Comparison of ENCODE assay signal across 8 cellular contexts in the genomic region with DNA sequence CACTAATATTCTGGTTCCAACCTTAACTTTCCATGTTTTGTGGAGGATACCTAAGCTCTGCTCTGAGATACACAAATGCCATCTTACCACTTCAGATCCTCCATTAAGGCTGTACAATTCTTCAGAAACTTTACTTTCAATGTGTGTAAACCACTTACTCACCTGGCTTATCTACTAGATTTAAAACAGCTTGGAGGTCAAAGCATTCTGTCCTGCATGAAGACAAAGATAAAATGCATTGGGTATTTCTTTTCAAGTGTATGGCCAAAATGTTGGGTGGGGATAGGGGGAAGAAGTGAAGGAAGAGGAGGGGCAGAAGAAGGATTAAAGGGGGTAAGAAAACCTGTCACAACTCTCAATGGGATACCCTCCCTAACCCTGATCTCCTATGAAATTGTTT. TPM values are rescaled to one million over a fixed set of nuclear protein-coding genes. Genes with fewer than 3 reads are reported as not detected.
DNase-seq lines count a peak whose midpoint lies in the region; ATAC-seq and TF ChIP-seq lines count a peak whose summit lies in the region.

No MANE protein-coding gene starts in this region.

- no peak for TF ChIP-seq CTCF in GM06990 (IDR thresholded peaks at IDR 0.05; ENCODE audit: insufficient read depth, low read length, poor library complexity, severe bottlenecking)
- TF ChIP-seq CTCF in SK-N-SH (IDR thresholded peaks at IDR 0.05), result no peak
- TF ChIP-seq CTCF in fibroblast of lung (conservative IDR thresholded peaks at IDR 0.05 in 1 of 2, IDR thresholded peaks at IDR 0.05 in 1 of 2; ENCODE audit: low read depth in 1 of 2, low read length in 2 of 2), result no peak
- TF ChIP-seq CTCF in psoas muscle (IDR thresholded peaks at IDR 0.05), result no peak
- TF ChIP-seq CTCF in GM10248 (IDR thresholded peaks at IDR 0.05; ENCODE audit: control extremely low read depth, extremely low read depth, low read depth, missing control alignments), result no peak

- H4K20me1 ChIP-seq in SK-N-SH (ENCODE audit: insufficient read depth), result no peaks in the 10 kb centered on the region
- H4K20me1 ChIP-seq in fibroblast of lung (ENCODE audit: control insufficient read depth, extremely low read depth, insufficient read depth, low read length), result no peaks in the 10 kb centered on the region

- H3K79me2 ChIP-seq in SK-N-SH (ENCODE audit: insufficient read depth) (peaks cover 13% of the 10 kb centered on the region), fibroblast of lung (ENCODE audit: control insufficient read depth, insufficient read depth, low read length) (peaks cover 2% of the 10 kb centered on the region)

- DNase-seq in GM06990 (ENCODE audit: extremely low read depth, insufficient read length) (no peak), SK-N-SH (peak; percentile 7), fibroblast of lung (ENCODE audit: low read depth in 2 of 2) (no peak), psoas muscle (no peak), GM10248 (ENCODE audit: extremely low spot score) (no peak), COR-L47 (lab: John Stamatoyannopoulos, UW) (no peak), HPDE6-E6E7 (ENCODE audit: extremely low spot score) (no peak)

- H3K9me3 ChIP-seq in SK-N-SH, result no peaks in the 10 kb centered on the region
- no peaks in the 10 kb centered on the region for H3K9me3 ChIP-seq in fibroblast of lung (ENCODE audit: control insufficient read depth, insufficient read depth, low read depth, low read length)
- no peaks in the 10 kb centered on the region for H3K9me3 ChIP-seq in psoas muscle

- H3K36me3 ChIP-seq in GM06990 (ENCODE audit: control insufficient read depth, insufficient read depth, low read length) (no peaks in the 10 kb centered on the region), SK-N-SH (replicated peaks in 1 of 2; ENCODE audit: control insufficient read depth in 1 of 2, insufficient read depth in 2 of 2, low read length in 1 of 2) (peaks cover 17 to 19% of the 10 kb centered on the region in 2 experiments), fibroblast of lung (ENCODE audit: control insufficient read depth, insufficient read depth, low read length) (no peaks in the 10 kb centered on the region), psoas muscle (ENCODE audit: insufficient read depth in 1 of 2, low read depth in 1 of 2) (peaks cover 0 to 37% of the 10 kb centered on the region in 2 donors)

- peaks cover 18% of the 10 kb centered on the region for H3F3A ChIP-seq in SK-N-SH (replicated peaks; ENCODE audit: insufficient read depth)

- no peaks in the 10 kb centered on the region for H3K9me2 ChIP-seq in SK-N-SH

- peak overlapping the region; percentile 93 to 94; a peak in 3 of 4 replicates for H3K27ac ChIP-seq in SK-N-SH (ENCODE audit: low read depth in 2 of 2, low read length in 1 of 2)
- H3K27ac ChIP-seq in fibroblast of lung (ENCODE audit: insufficient read depth, low read length), result peak overlapping the region; percentile 98
- H3K27ac ChIP-seq in psoas muscle, result peak overlapping the region; percentile 99

- peak overlapping the region; percentile 81 for H3K4me2 ChIP-seq in SK-N-SH
- peak overlapping the region; percentile 69 for H3K4me2 ChIP-seq in fibroblast of lung (ENCODE audit: extremely low read depth, insufficient read depth, low read length)

- H3K9ac ChIP-seq in SK-N-SH (peak overlapping the region; percentile 84), fibroblast of lung (ENCODE audit: insufficient read depth, low read length) (peak overlapping the region; percentile 93)

- H3K4me1 ChIP-seq in SK-N-SH (ENCODE audit: control insufficient read depth in 1 of 2, insufficient read depth in 2 of 2, low read depth in 1 of 2, low read length in 1 of 2) (peaks cover 6 to 9% of the 10 kb centered on the region in 2 experiments; a peak in 3 of 4 replicates), fibroblast of lung (ENCODE audit: control insufficient read depth, extremely low read depth, insufficient read depth, low read length) (peaks cover 7% of the 10 kb centered on the region), psoas muscle (peaks cover 21% of the 10 kb centered on the region)

- H3K4me3 ChIP-seq in GM06990 (replicated peaks; ENCODE audit: low read depth, low read length) (peak overlapping the region; percentile 93), SK-N-SH (ENCODE audit: low read depth in 2 of 2, low read length in 1 of 2) (peak overlapping the region; percentile 82), fibroblast of lung (replicated peaks in 1 of 4; ENCODE audit: control extremely low read depth in 1 of 4, insufficient read depth in 1 of 4, low read depth in 3 of 4, low read length in 4 of 4) (peak overlapping the region; percentile 72 to 98 (median 86)), psoas muscle (peak overlapping the region; percentile 86)

- POLR2A ChIA-PET in SK-N-SH (lab: Yijun Ruan, JAX) (no interaction called here), GM10248 (lab: Yijun Ruan, JAX) (interaction anchor here (0.7 kb wide), 1 partner anchor 10 kb away, joined by 3 read pairs; no protein-coding TSS in a partner anchor)

- H3K27me3 ChIP-seq in GM06990 (replicated peaks; ENCODE audit: control insufficient read depth, insufficient read depth, low read length) (no peaks in the 10 kb centered on the region), SK-N-SH (ENCODE audit: insufficient read depth) (no peaks in the 10 kb centered on the region), fibroblast of lung (ENCODE audit: control insufficient read depth, insufficient read depth, low read length) (no peaks in the 10 kb centered on the region), psoas muscle (ENCODE audit: insufficient read depth in 3 of 3, low read length in 2 of 3) (no peaks in the 10 kb centered on the region)

- H2AFZ ChIP-seq in SK-N-SH (ENCODE audit: low read depth) (0 out of 2 replicates have a peak overlapping the region, but pooled peaks have one; percentile 95), fibroblast of lung (ENCODE audit: low read length) (no peak overlapping the region)

- no peak for TF ChIP-seq EP300 in SK-N-SH (IDR thresholded peaks at IDR 0.05; ENCODE audit: borderline replicate concordance in 1 of 2, low read depth in 1 of 2, low read length in 1 of 2)

- TF ChIP-seq RAD21 in SK-N-SH (IDR thresholded peaks at IDR 0.05; ENCODE audit: low read length), result no peak

- intact Hi-C loops in psoas muscle (cut with DNase I), result loop anchor here (2.0 to 10.0 kb wide), 5 partner anchors 71 to 395 kb away; partner anchors contain the start of genes SCAI (in 2 of the 2) and HSPA5 (in 1 of the 2)

- CTCF ChIA-PET in SK-N-SH (lab: Yijun Ruan, JAX) (interaction anchor here (0.7 to 1.0 kb wide), 2 partner anchors 71 to 87 kb away, joined by 3 read pairs; no protein-coding TSS in a partner anchor), GM10248 (lab: Yijun Ruan, JAX) (interaction anchor here (2.0 kb wide), 1 partner anchor 10 kb away, joined by 10 read pairs; no protein-coding TSS in a partner anchor)

- ATAC-seq in psoas muscle (no peak), HG03280 (IDR thresholded peaks at IDR 0.05; ENCODE audit: unreplicated experiment) (no peak)

TF ChIP-seq in SK-N-SH, 30 proteins besides CTCF, POLR2A, EP300 and RAD21 (continues in another document):
- no peak for TF ChIP-seq NRF1 (IDR thresholded peaks at IDR 0.05; ENCODE audit: low read depth, low read length)
- TF ChIP-seq SIN3A (IDR thresholded peaks at IDR 0.05; ENCODE audit: borderline replicate concordance, low read depth, low read length), result no peak
- TF ChIP-seq, protein P1, sequence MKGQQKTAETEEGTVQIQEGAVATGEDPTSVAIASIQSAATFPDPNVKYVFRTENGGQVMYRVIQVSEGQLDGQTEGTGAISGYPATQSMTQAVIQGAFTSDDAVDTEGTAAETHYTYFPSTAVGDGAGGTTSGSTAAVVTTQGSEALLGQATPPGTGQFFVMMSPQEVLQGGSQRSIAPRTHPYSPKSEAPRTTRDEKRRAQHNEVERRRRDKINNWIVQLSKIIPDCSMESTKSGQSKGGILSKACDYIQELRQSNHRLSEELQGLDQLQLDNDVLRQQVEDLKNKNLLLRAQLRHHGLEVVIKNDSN (IDR thresholded peaks at IDR 0.05; ENCODE audit: borderline replicate concordance, low read depth), result no peak
- no peak for TF ChIP-seq RCOR1 (IDR thresholded peaks at IDR 0.05; ENCODE audit: low read length)
- TF ChIP-seq NFIC (IDR thresholded peaks at IDR 0.05; ENCODE audit: borderline replicate concordance), result no peak
- TF ChIP-seq, protein P2, sequence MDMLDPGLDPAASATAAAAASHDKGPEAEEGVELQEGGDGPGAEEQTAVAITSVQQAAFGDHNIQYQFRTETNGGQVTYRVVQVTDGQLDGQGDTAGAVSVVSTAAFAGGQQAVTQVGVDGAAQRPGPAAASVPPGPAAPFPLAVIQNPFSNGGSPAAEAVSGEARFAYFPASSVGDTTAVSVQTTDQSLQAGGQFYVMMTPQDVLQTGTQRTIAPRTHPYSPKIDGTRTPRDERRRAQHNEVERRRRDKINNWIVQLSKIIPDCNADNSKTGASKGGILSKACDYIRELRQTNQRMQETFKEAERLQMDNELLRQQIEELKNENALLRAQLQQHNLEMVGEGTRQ (IDR thresholded peaks at IDR 0.05; ENCODE audit: borderline replicate concordance, low read depth, low read length), result no peak
- no peak for TF ChIP-seq FOXM1 (IDR thresholded peaks at IDR 0.05; ENCODE audit: low read depth)
- TF ChIP-seq GATA2 (CRISPR knock-in tag; IDR thresholded peaks at IDR 0.05), result no peak
- no peak for TF ChIP-seq MEF2A (IDR thresholded peaks at IDR 0.05; ENCODE audit: borderline replicate concordance, low read depth)
- TF ChIP-seq MXI1 (IDR thresholded peaks at IDR 0.05; ENCODE audit: low read depth, low read length), result no peak

RNA-seq across cellular contexts. Expression of gene GOLGA1, which starts 0.9 kb away (rescaled TPM):
- 10.0 and 11.0 TPM in 2 replicates for polyA plus RNA-seq in SK-N-SH (2012; rRNA removed)
- polyA plus RNA-seq in SK-N-SH (2012; cell fraction: cytosol; rRNA removed), result 8.2 and 8.7 TPM in 2 replicates
- 35.5 and 48.6 TPM in 2 replicates for polyA plus RNA-seq in SK-N-SH (2012; cell fraction: nucleus; rRNA removed)
- 12.8 and 15.9 TPM in 2 replicates for total RNA-seq in fibroblast of lung
- polyA plus RNA-seq in fibroblast of lung, result 12.0 and 12.8 TPM in 2 replicates
- 8.5 and 8.8 TPM in 2 replicates for polyA plus RNA-seq in fibroblast of lung (2012)
- polyA minus RNA-seq in fibroblast of lung (ENCODE audit: low replicate concordance), result 21.2 and 23.6 TPM in 2 replicates
- 10 to 100 TPM; 13.3 to 23.0 (median 17.0) TPM for total RNA-seq in psoas muscle
- 10 to 100 TPM in 2 of 3 donors, 1 to 10 TPM in 1; 8.0 to 21.3 (median 10.5) TPM for polyA plus RNA-seq in psoas muscle
